16 cellular contexts compared by ENCODE assay signal in genomic region chr7:121397832-121398231, GRCh38. TPM values are rescaled to one million over a fixed set of nuclear protein-coding genes. Genes with fewer than 3 reads are reported as not detected.
A peak's percentile ranks its signal among the peaks of the same experiment; 100 is the strongest.
DNase-seq lines count a peak whose midpoint lies in the region; ATAC-seq, FAIRE-seq and TF ChIP-seq lines count a peak whose summit lies in the region.
"Had no signal": no experiment of that assay in that cellular context is flagged by ENCODE, and none has a peak within 500 bp of the region (broad histone marks: within the 10 kb centered on the region; RNA-seq: fewer than 3 reads in every experiment).

No MANE protein-coding gene starts in this region.

- no peak for DNase-seq in left ventricle myocardium inferior
- DNase-seq in right atrium auricular region (ENCODE audit: low spot score): no peak
- no peak for DNase-seq in colonic mucosa
- no peak for DNase-seq in HepG2 (ENCODE audit: low spot score)
- DNase-seq in gastrocnemius medialis: no peak
- DNase-seq in cardiac septum (ENCODE audit: low spot score): no peak
- no peak for DNase-seq in GM10266 (ENCODE audit: extremely low spot score)
- DNase-seq in esophagus muscularis mucosa (ENCODE audit: extremely low spot score): no peak
- DNase-seq: activated CD4-positive, alpha-beta T cell treated with anti-CD3 and anti-CD28 coated beads for 36 hours; heart left ventricle; NCI-H1105 treated with DMSO at 0.1 percent for 48 hours; NCI-H510A; stimulated activated naive CD8-positive, alpha-beta T cell treated with anti-CD3 and anti-CD28 coated beads, Interleukin-15, amount 100 ng/mL, for 72 hours had no signal

- peaks cover 22% of the 10 kb centered on the region for H3K79me2 ChIP-seq in HepG2 (ENCODE audit: insufficient read depth, low read length)

- POLR2A ChIA-PET in HepG2 (lab: Yijun Ruan, JAX): no interaction called here

- no peak for FAIRE-seq in HepG2 (lab: Jason Lieb, UNC)
- FAIRE-seq: HTR-8/SVneo had no signal

- no peak for ATAC-seq in HepG2
- ATAC-seq in gastrocnemius medialis: no peak
- ATAC-seq: activated CD4-positive, alpha-beta T cell treated with anti-CD3 and anti-CD28 coated beads for 36 hours; activated naive CD4-positive, alpha-beta T cell treated with anti-CD3 and anti-CD28 coated beads, Interleukin-2, amount 50 U/mL, for 72 hours; heart left ventricle; stimulated activated naive CD8-positive, alpha-beta T cell treated with anti-CD3 and anti-CD28 coated beads, Interleukin-15, amount 100 ng/mL, for 72 hours had no signal

- CTCF ChIA-PET in HepG2 (lab: Yijun Ruan, JAX; ENCODE audit: low intra/inter-chr PET ratio, low total read pairs): no interaction called here

- H3K4me3 ChIP-seq in left ventricle myocardium inferior (no peak overlapping the region), right atrium auricular region (no peak overlapping the region), colonic mucosa (no peak overlapping the region), HepG2 (replicated peaks in 1 of 3; ENCODE audit: insufficient read depth in 1 of 3, low read depth in 2 of 3, low read length in 3 of 3) (peak overlapping the region; percentile 8 to 89 (median 51); a peak in 4 of 6 replicates), gastrocnemius medialis (no peak overlapping the region), esophagus muscularis mucosa (no peak overlapping the region)
- H3K4me3 ChIP-seq: heart left ventricle had no signal

- H3K27me3 ChIP-seq in left ventricle myocardium inferior (ENCODE audit: low read depth): no peaks in the 10 kb centered on the region
- no peaks in the 10 kb centered on the region for H3K27me3 ChIP-seq in right atrium auricular region
- no peaks in the 10 kb centered on the region for H3K27me3 ChIP-seq in colonic mucosa
- H3K27me3 ChIP-seq in HepG2 (ENCODE audit: control insufficient read depth in 1 of 2, insufficient read depth in 2 of 2, low read length in 2 of 2): no peaks in the 10 kb centered on the region; a peak in 1 of 5 replicates
- H3K27me3 ChIP-seq in gastrocnemius medialis: no peaks in the 10 kb centered on the region
- no peaks in the 10 kb centered on the region for H3K27me3 ChIP-seq in esophagus muscularis mucosa
- H3K27me3 ChIP-seq: BE2C, heart left ventricle had no signal

- intact Hi-C loops in left ventricle myocardium inferior (cut with micrococcal nuclease): no loop called here
- intact Hi-C loops in colonic mucosa (cut with DNase I): no loop called here
- intact Hi-C loops in HepG2 (cut with micrococcal nuclease; ENCODE audit: unreplicated experiment): loop anchor here (1.0 to 5.0 kb wide), 4 partner anchors 31 to 446 kb away; partner anchors contain the start of gene ING3
- intact Hi-C loops in gastrocnemius medialis (cut with DNase I; ENCODE audit: low total_unique reads): no loop called here
- intact Hi-C loops in cardiac septum (cut with DNase I): loop anchor here (5.0 kb wide), 1 partner anchor 39 kb away; no protein-coding TSS in a partner anchor
- intact Hi-C loops in esophagus muscularis mucosa (cut with DNase I): no loop called here

- TF ChIP-seq EP300 in HepG2 (IDR thresholded peaks at IDR 0.05; ENCODE audit: low read depth in 2 of 2, low read length in 2 of 2): no peak
- no peak for TF ChIP-seq EP300 in HepG2 (CRISPR knock-in tag; IDR thresholded peaks at IDR 0.05; ENCODE audit: borderline replicate concordance)
- no peak for TF ChIP-seq EP300 in esophagus muscularis mucosa (IDR thresholded peaks at IDR 0.05)

- H3K9ac ChIP-seq in colonic mucosa (ENCODE audit: low read depth in 2 of 2, low read length in 2 of 2) (no peak overlapping the region), HepG2 (ENCODE audit: insufficient read depth, low read depth, low read length) (peak overlapping the region; percentile 20; the same call in 1 of the 2 replicates)

- H3K27ac ChIP-seq in left ventricle myocardium inferior (replicated peaks): peak overlapping the region; percentile 89
- H3K27ac ChIP-seq in right atrium auricular region: no peak overlapping the region
- peak overlapping the region; percentile 24 for H3K27ac ChIP-seq in colonic mucosa
- no peak overlapping the region for H3K27ac ChIP-seq in HepG2 (ENCODE audit: extremely low read length, insufficient read depth, low read length)
- no peak overlapping the region for H3K27ac ChIP-seq in gastrocnemius medialis
- no peak overlapping the region for H3K27ac ChIP-seq in esophagus muscularis mucosa (replicated peaks in 1 of 4)

- peak overlapping the region; percentile 51 for H2AFZ ChIP-seq in HepG2 (ENCODE audit: low read length)

- peak overlapping the region; percentile 97 for H3K4me2 ChIP-seq in HepG2 (ENCODE audit: low read depth, low read length)

- H3K4me1 ChIP-seq in left ventricle myocardium inferior (peaks cover 32% of the 10 kb centered on the region), right atrium auricular region (peaks cover 0 to 16% of the 10 kb centered on the region in 2 donors), colonic mucosa (no peaks in the 10 kb centered on the region), HepG2 (ENCODE audit: insufficient read depth, low read length) (peaks cover 29% of the 10 kb centered on the region), gastrocnemius medialis (peaks cover 4 to 11% of the 10 kb centered on the region in 2 donors), esophagus muscularis mucosa (peaks cover 5 to 24% (median 9%) of the 10 kb centered on the region in 4 donors)

- H3K9me3 ChIP-seq in left ventricle myocardium inferior (replicated peaks) (no peaks in the 10 kb centered on the region), right atrium auricular region (no peaks in the 10 kb centered on the region), colonic mucosa (no peaks in the 10 kb centered on the region), HepG2 (ENCODE audit: low read length) (no peaks in the 10 kb centered on the region), gastrocnemius medialis (no peaks in the 10 kb centered on the region), esophagus muscularis mucosa (no peaks in the 10 kb centered on the region)
- H3K9me3 ChIP-seq: BE2C had no signal

- TF ChIP-seq POLR2A in HepG2 (IDR thresholded peaks at IDR 0.05; ENCODE audit: insufficient read depth in 1 of 2, low read depth in 2 of 2, low read length in 2 of 2) (no peak), gastrocnemius medialis (IDR thresholded peaks at IDR 0.05) (no peak), esophagus muscularis mucosa (IDR thresholded peaks at IDR 0.05; ENCODE audit: low read depth) (no peak)

- no peaks in the 10 kb centered on the region for H4K20me1 ChIP-seq in HepG2 (ENCODE audit: insufficient read depth, low read length)

- no TSS peak for BruUV-seq in HepG2 (replicated peaks; lab: Mats Ljungman, UMichigan)

- TF ChIP-seq RAD21 in HepG2 (CRISPR knock-in tag; IDR thresholded peaks at IDR 0.05): no peak

- H3K36me3 ChIP-seq in left ventricle myocardium inferior: no peaks in the 10 kb centered on the region
- H3K36me3 ChIP-seq in right atrium auricular region: no peaks in the 10 kb centered on the region
- no peaks in the 10 kb centered on the region for H3K36me3 ChIP-seq in colonic mucosa
- no peaks in the 10 kb centered on the region for H3K36me3 ChIP-seq in HepG2 (replicated peaks in 1 of 2; ENCODE audit: control insufficient read depth in 1 of 2, insufficient read depth in 2 of 2, low read length in 2 of 2)
- H3K36me3 ChIP-seq in gastrocnemius medialis: no peaks in the 10 kb centered on the region
- H3K36me3 ChIP-seq in esophagus muscularis mucosa: no peaks in the 10 kb centered on the region
- H3K36me3 ChIP-seq: heart left ventricle had no signal

- TF ChIP-seq CTCF in left ventricle myocardium inferior (IDR thresholded peaks at IDR 0.05; ENCODE audit: borderline replicate concordance) (no peak), right atrium auricular region (IDR thresholded peaks at IDR 0.05) (no peak), colonic mucosa (IDR thresholded peaks at IDR 0.05) (no peak), HepG2 (CRISPR knock-in tag; IDR thresholded peaks at IDR 0.05) (no peak), gastrocnemius medialis (IDR thresholded peaks at IDR 0.05 in 4 of 5, conservative IDR thresholded peaks at IDR 0.05 in 1 of 5) (no peak), GM10266 (IDR thresholded peaks at IDR 0.05; ENCODE audit: control insufficient read depth, insufficient read depth, low read depth, missing control alignments) (no peak), esophagus muscularis mucosa (IDR thresholded peaks at IDR 0.05) (no peak)

- WGBS in HepG2 (ENCODE audit: low lambda C conversion rate): 6% methylated on average over 2 of the region's 2 CpGs
- WGBS in esophagus muscularis mucosa: 90% methylated on average over 2 of the region's 2 CpGs

- in situ Hi-C loops in HepG2 (cut with HindIII; ENCODE audit: extremely low pct_ligation_motif_present, low pct_unique_long_range_greater_than_20kb): no loop called here
- in situ Hi-C loops in gastrocnemius medialis (cut with MboI; ENCODE audit: low sequenced_read_pairs in 4 of 4): no loop called here

RNA-seq across cellular contexts. Expression of gene FAM3C, which starts 1.7 kb away (rescaled TPM):
- 46.2 TPM for total RNA-seq in left ventricle myocardium inferior
- 10 to 100 TPM; 45.9 to 69.8 TPM for total RNA-seq in right atrium auricular region
- 10 to 100 TPM; 46.3 to 57.7 TPM for total RNA-seq in colonic mucosa
- 11.3 and 14.6 TPM in 2 replicates for total RNA-seq in HepG2 (2016; rRNA removed; fragmentation: Illumina TruSeq; extraction: Trizol)
- total RNA-seq in HepG2 (2016; cell fraction: cytosol; rRNA removed; fragmentation: Illumina TruSeq; extraction: Trizol; ENCODE audit: low read depth): 4.1 and 4.8 TPM in 2 replicates
- total RNA-seq in HepG2 (2016; cell fraction: insoluble cytoplasmic fraction; rRNA removed; fragmentation: Illumina TruSeq; extraction: Trizol): 10.6 and 13.1 TPM in 2 replicates
- 12.2 and 12.7 TPM in 2 replicates for total RNA-seq in HepG2 (2016; cell fraction: membrane; rRNA removed; fragmentation: Illumina TruSeq; extraction: Trizol)
- total RNA-seq in HepG2 (2016; cell fraction: nucleus; rRNA removed; fragmentation: Illumina TruSeq; extraction: Trizol): 27.4 and 29.2 TPM in 2 replicates
- polyA plus RNA-seq in HepG2 (2011; rRNA removed): 13.0 and 16.0 TPM in 2 replicates
- polyA plus RNA-seq in HepG2 (2011; cell fraction: cytosol; rRNA removed): 5.8 and 10.3 TPM in 2 replicates
- polyA plus RNA-seq in HepG2 (2011; cell fraction: nucleus; rRNA removed): 5.8 and 7.8 TPM in 2 replicates
- polyA plus RNA-seq in HepG2 (2012): 27.2 and 34.9 TPM in 2 replicates
- polyA plus RNA-seq in HepG2 (2016; cell fraction: cytosol; fragmentation: Illumina TruSeq; extraction: Trizol; ENCODE audit: low read depth): 8.3 and 10.9 TPM in 2 replicates
- 22.6 and 22.8 TPM in 2 replicates for polyA plus RNA-seq in HepG2 (2016; cell fraction: insoluble cytoplasmic fraction; fragmentation: Illumina TruSeq; extraction: Trizol; ENCODE audit: low read depth)
- 18.0 and 19.8 TPM in 2 replicates for polyA plus RNA-seq in HepG2 (2016; cell fraction: membrane; fragmentation: Illumina TruSeq; extraction: Trizol; ENCODE audit: low read depth)
- polyA plus RNA-seq in HepG2 (2016; cell fraction: nucleus; fragmentation: Illumina TruSeq; extraction: Trizol; ENCODE audit: insufficient read depth, low read depth): 55.5 and 64.1 TPM in 2 replicates
- 2.5 and 4.8 TPM in 2 replicates for polyA minus RNA-seq in HepG2 (2011; rRNA and poly(A)+ RNA removed; ENCODE audit: low replicate concordance)
- 6.2 and 7.7 TPM in 2 replicates for polyA minus RNA-seq in HepG2 (2011; cell fraction: cytosol; rRNA and poly(A)+ RNA removed)
- polyA minus RNA-seq in HepG2 (2011; cell fraction: nucleus; rRNA and poly(A)+ RNA removed): 35.7 and 37.3 TPM in 2 replicates
- 10 to 100 TPM in 3 of 4 donors, 1 to 10 TPM in 1; 9.7 to 17.5 (median 13.2) TPM for total RNA-seq in gastrocnemius medialis
- 51.0 TPM for total RNA-seq in cardiac septum
- 10 to 100 TPM; 26.6 to 41.9 (median 30.7) TPM for total RNA-seq in esophagus muscularis mucosa

Comparison
In these comparisons a context has a peak if more than half of its experiments do, and no peak if none do; other contexts are left out.
1. H3K27ac ChIP-seq: peak in left ventricle myocardium inferior (single experiment) and colonic mucosa (single experiment); none in right atrium auricular region (0 of 2), HepG2 (single experiment), gastrocnemius medialis (0 of 4) and esophagus muscularis mucosa (0 of 4).
2. intact Hi-C loops: an anchor here in HepG2 (1.0 to 5.0 kb wide) and cardiac septum (5.0 kb wide); none called in left ventricle myocardium inferior, colonic mucosa, gastrocnemius medialis and esophagus muscularis mucosa.
3. H3K4me3 ChIP-seq: peak in HepG2 (3 of 3); none in left ventricle myocardium inferior (single experiment), right atrium auricular region (0 of 2), colonic mucosa (single experiment), gastrocnemius medialis (0 of 4) and esophagus muscularis mucosa (0 of 4).